8 cellular contexts compared by ENCODE assay signal in genomic region chr6:50816115-50816675, GRCh38. TPM values are rescaled to one million over a fixed set of nuclear protein-coding genes. Genes with fewer than 3 reads are reported as not detected.
DNase-seq lines count a peak whose midpoint lies in the region; ATAC-seq, FAIRE-seq and TF ChIP-seq lines count a peak whose summit lies in the region.

No MANE protein-coding gene starts in this region.

- no peak overlapping the region for H3K27ac Mint-ChIP-seq in IgD-negative memory B cell
- no peak overlapping the region for H3K27ac Mint-ChIP-seq in activated naive CD4-positive, alpha-beta T cell treated with anti-CD3 and anti-CD28 coated beads, Interleukin-2, amount 10 ng/mL, durations not matched to agents 7 days and 5 days

- peaks cover 3 to 18% (median 4%) of the 10 kb centered on the region in 3 donors for H3K4me1 Mint-ChIP-seq in IgD-negative memory B cell
- H3K4me1 Mint-ChIP-seq in activated naive CD4-positive, alpha-beta T cell treated with anti-CD3 and anti-CD28 coated beads, Interleukin-2, amount 10 ng/mL, durations not matched to agents 7 days and 5 days = peaks cover 12% of the 10 kb centered on the region

- peak; percentile 95 for FAIRE-seq in pancreas (lab: Jason Lieb, UNC)
- no peak for FAIRE-seq in urothelium cell line (lab: Jason Lieb, UNC)

- peak; percentile 63 to 81 (median 70) for TF ChIP-seq CTCF in pancreas (IDR thresholded peaks at IDR 0.05)

- CTCF ChIA-PET in activated naive CD4-positive, alpha-beta T cell treated with anti-CD3 and anti-CD28 coated beads, Interleukin-2, amount 10 ng/mL, durations not matched to agents 7 days and 5 days (lab: Charles Lee) = interaction anchor here (0.8 to 1.5 kb wide), 2 partner anchors 17 to 1144 kb away, joined by 4 read pairs; no protein-coding TSS in a partner anchor

- intact Hi-C loops in pancreas (cut with DNase I) = loop anchor here in 1 of 3 donors (10.0 kb wide), 1 partner anchor 729 kb away; no protein-coding TSS in a partner anchor

- in situ Hi-C loops in G401 (cut with HindIII; ENCODE audit: low sequenced_read_pairs) = no loop called here

- peak overlapping the region; percentile 4 to 45 (median 30) for H3K4me3 ChIP-seq in pancreas

- peaks cover 0 to 15% (median 0%) of the 10 kb centered on the region in 3 donors for H3K4me1 ChIP-seq in pancreas

- H3K27ac ChIP-seq in pancreas = no peak overlapping the region

- ATAC-seq in GM21723 (IDR thresholded peaks at IDR 0.05; ENCODE audit: unreplicated experiment) (peak; percentile 92), pancreas (peak; percentile 81 to 93 (median 90))

- H3K36me3 ChIP-seq in pancreas = no peaks in the 10 kb centered on the region

- peak; percentile 58 for DNase-seq in G401 (ENCODE audit: low spot score)
- DNase-seq in RKO (ENCODE audit: low spot score) = peak; percentile 70
- peak; percentile 72 for DNase-seq in activated naive CD4-positive, alpha-beta T cell treated with anti-CD3 and anti-CD28 coated beads, Interleukin-2, amount 10 ng/mL, durations not matched to agents 7 days and 5 days
- DNase-seq in glomerular visceral epithelial cell (ENCODE audit: extremely low spot score) = peak; percentile 66
- peak; percentile 49 to 80 (median 64) for DNase-seq in pancreas
- peak; percentile 71 for DNase-seq in urothelium cell line (ENCODE audit: low spot score)

- peaks cover 36% of the 10 kb centered on the region for H3K27me3 Mint-ChIP-seq in IgD-negative memory B cell
- peaks cover 53% of the 10 kb centered on the region for H3K27me3 Mint-ChIP-seq in activated naive CD4-positive, alpha-beta T cell treated with anti-CD3 and anti-CD28 coated beads, Interleukin-2, amount 10 ng/mL, durations not matched to agents 7 days and 5 days

- peak overlapping the region; percentile 86 to 99 (median 90) for H3K4me3 Mint-ChIP-seq in IgD-negative memory B cell
- peak overlapping the region; percentile 85 for H3K4me3 Mint-ChIP-seq in activated naive CD4-positive, alpha-beta T cell treated with anti-CD3 and anti-CD28 coated beads, Interleukin-2, amount 10 ng/mL, durations not matched to agents 7 days and 5 days

- H3K36me3 Mint-ChIP-seq in IgD-negative memory B cell = no peaks in the 10 kb centered on the region
- peaks cover 1% of the 10 kb centered on the region for H3K36me3 Mint-ChIP-seq in activated naive CD4-positive, alpha-beta T cell treated with anti-CD3 and anti-CD28 coated beads, Interleukin-2, amount 10 ng/mL, durations not matched to agents 7 days and 5 days

- no peaks in the 10 kb centered on the region for H3K9me3 ChIP-seq in pancreas

- no peaks in the 10 kb centered on the region for H3K9me3 Mint-ChIP-seq in IgD-negative memory B cell
- no peaks in the 10 kb centered on the region for H3K9me3 Mint-ChIP-seq in activated naive CD4-positive, alpha-beta T cell treated with anti-CD3 and anti-CD28 coated beads, Interleukin-2, amount 10 ng/mL, durations not matched to agents 7 days and 5 days

- H3K27me3 ChIP-seq in pancreas = peaks cover 2 to 27% (median 17%) of the 10 kb centered on the region in 4 donors

- 1% methylated on average over 14 of the region's 14 CpGs for WGBS in pancreas, 2 donors

RNA-seq across cellular contexts. Expression of gene TFAP2B, which starts 2.5 kb away (rescaled TPM):
- not detected in 2 replicates for total RNA-seq in G401 (2014; rRNA removed; shearing (Covaris generic))
- polyA plus RNA-seq in IgD-negative memory B cell (not detected), pancreas (not detected)
- total RNA-seq in pancreas = not detected
